In genomic region chr4:141045848-141046247, GRCh38 we compare ENCODE assay signal across 15 cellular contexts.
"Had no signal": no experiment of that assay in that cellular context is flagged by ENCODE, and none has a peak within 500 bp of the region (broad histone marks: within the 10 kb centered on the region; RNA-seq: fewer than 3 reads in every experiment).

No MANE protein-coding gene starts in this region.

- DNase-seq: activated CD4-positive, alpha-beta memory T cell treated with anti-CD3 and anti-CD28 coated beads for 36 hours; activated CD4-positive, alpha-beta T cell treated with anti-CD3 and anti-CD28 coated beads for 1 hour; activated CD8-positive, alpha-beta memory T cell treated with anti-CD3 and anti-CD28 coated beads, Interleukin-2, amount 10 ng/mL, durations not matched to agents 7 days and 5 days; activated T-cell treated with anti-CD3 and anti-CD28 coated beads, Interleukin-2, amount 50 U/mL, for 24 hours; central memory CD4-positive, alpha-beta T cell; midbrain; naive B cell; retina; stimulated activated naive CD8-positive, alpha-beta T cell treated with anti-CD3 and anti-CD28 coated beads, Interleukin-15, Interleukin-2, amounts not matched to agents 100 U/mL and 50 U/mL, for 24 hours; T-cell; upper lobe of right lung had no signal

- H3K4me1 ChIP-seq: adrenal gland, parathyroid adenoma, upper lobe of right lung had no signal

- H3K27me3 Mint-ChIP-seq: activated CD8-positive, alpha-beta memory T cell treated with anti-CD3 and anti-CD28 coated beads, Interleukin-2, amount 10 ng/mL, durations not matched to agents 7 days and 5 days; activated naive CD4-positive, alpha-beta T cell treated with anti-CD3 and anti-CD28 coated beads, Interleukin-2, amount 50 U/mL, for 24 hours; activated T-cell treated with anti-CD3 and anti-CD28 coated beads, Interleukin-2, amount 50 U/mL, for 24 hours had no signal

- H3K4me3 ChIP-seq: adrenal gland, coronary artery, upper lobe of right lung had no signal

- H3K9me3 ChIP-seq: upper lobe of right lung had no signal

- H3K36me3 ChIP-seq: adrenal gland, upper lobe of right lung had no signal

- H3K27ac ChIP-seq: coronary artery, parathyroid adenoma, upper lobe of right lung had no signal

- H3K4me1 Mint-ChIP-seq: activated CD8-positive, alpha-beta memory T cell treated with anti-CD3 and anti-CD28 coated beads, Interleukin-2, amount 10 ng/mL, durations not matched to agents 7 days and 5 days; activated naive CD4-positive, alpha-beta T cell treated with anti-CD3 and anti-CD28 coated beads, Interleukin-2, amount 50 U/mL, for 24 hours; naive B cell; T-cell had no signal

- H3K27me3 ChIP-seq: adrenal gland, upper lobe of right lung had no signal

- ATAC-seq: activated CD8-positive, alpha-beta memory T cell treated with anti-CD3 and anti-CD28 coated beads, Interleukin-2, amount 10 ng/mL, durations not matched to agents 7 days and 5 days; T-cell; upper lobe of right lung had no signal

- H3K36me3 Mint-ChIP-seq: activated CD4-positive, alpha-beta memory T cell treated with anti-CD3 and anti-CD28 coated beads for 36 hours; activated CD8-positive, alpha-beta memory T cell treated with anti-CD3 and anti-CD28 coated beads, Interleukin-2, amount 10 ng/mL, durations not matched to agents 7 days and 5 days; activated naive CD4-positive, alpha-beta T cell treated with anti-CD3 and anti-CD28 coated beads, Interleukin-2, amount 50 U/mL, for 24 hours; naive B cell; T-cell had no signal

- H3K4me3 Mint-ChIP-seq: activated CD4-positive, alpha-beta memory T cell treated with anti-CD3 and anti-CD28 coated beads for 36 hours; activated CD8-positive, alpha-beta memory T cell treated with anti-CD3 and anti-CD28 coated beads, Interleukin-2, amount 10 ng/mL, durations not matched to agents 7 days and 5 days; activated naive CD4-positive, alpha-beta T cell treated with anti-CD3 and anti-CD28 coated beads, Interleukin-2, amount 50 U/mL, for 24 hours; activated T-cell treated with anti-CD3 and anti-CD28 coated beads, Interleukin-2, amount 50 U/mL, for 24 hours; naive B cell; T-cell had no signal

- H3K27ac Mint-ChIP-seq: activated CD4-positive, alpha-beta memory T cell treated with anti-CD3 and anti-CD28 coated beads for 36 hours; activated CD8-positive, alpha-beta memory T cell treated with anti-CD3 and anti-CD28 coated beads, Interleukin-2, amount 10 ng/mL, durations not matched to agents 7 days and 5 days; activated naive CD4-positive, alpha-beta T cell treated with anti-CD3 and anti-CD28 coated beads, Interleukin-2, amount 50 U/mL, for 24 hours; activated T-cell treated with anti-CD3 and anti-CD28 coated beads, Interleukin-2, amount 50 U/mL, for 24 hours; naive B cell; T-cell had no signal
